Comparison of ENCODE assay signal across 8 cellular contexts in the genomic region with DNA sequence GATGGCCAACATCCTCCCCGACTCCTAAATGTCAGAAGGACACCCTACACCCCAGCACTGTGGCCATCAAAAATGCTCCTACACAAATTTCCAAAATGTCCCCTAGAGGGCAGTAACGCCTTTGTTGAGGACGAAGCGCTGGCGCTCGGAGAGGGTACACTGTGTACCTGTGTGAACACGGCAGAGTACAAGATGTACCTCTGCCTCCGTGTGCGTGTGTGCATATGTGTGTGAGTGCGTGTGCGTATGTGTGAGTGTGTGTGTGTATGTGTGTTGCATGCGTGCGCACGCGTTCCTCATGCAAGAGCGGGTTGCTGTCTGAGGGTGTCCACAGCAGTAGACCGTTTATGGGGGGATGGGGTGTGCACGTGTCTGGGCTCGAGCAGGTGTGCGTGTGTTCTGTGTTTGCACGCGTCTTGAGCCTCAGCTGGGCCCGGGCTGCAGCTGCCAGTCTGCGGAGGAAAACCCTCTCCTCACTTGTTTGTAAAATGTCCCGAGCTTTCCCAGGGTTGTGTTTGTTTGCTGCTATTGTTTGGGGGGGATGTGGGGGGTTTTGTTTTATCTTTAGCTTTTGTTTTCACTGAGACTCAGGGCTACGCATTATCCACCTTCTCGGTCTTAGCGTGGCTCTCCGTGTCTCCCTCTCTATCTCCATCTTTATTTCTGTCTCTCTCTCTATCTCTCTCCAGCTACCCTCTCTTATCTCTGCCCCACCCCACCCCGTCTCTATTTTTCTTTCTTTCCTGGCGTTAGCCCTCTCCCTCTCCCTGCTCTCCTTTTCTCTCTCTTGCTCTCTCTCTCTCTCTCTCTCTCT. TPM values are rescaled to one million over a fixed set of nuclear protein-coding genes. Genes with fewer than 3 reads are reported as not detected.
A peak's percentile ranks its signal among the peaks of the same experiment; 100 is the strongest.
DNase-seq lines count a peak whose midpoint lies in the region; ATAC-seq, FAIRE-seq and TF ChIP-seq lines count a peak whose summit lies in the region.

No MANE protein-coding gene starts in this region.

- FAIRE-seq in H54 (lab: Jason Lieb, UNC) = no peak

- H3K27ac Mint-ChIP-seq in activated naive CD8-positive, alpha-beta T cell treated with anti-CD3 and anti-CD28 coated beads, Interleukin-2, amount 10 ng/mL, durations not matched to agents 7 days and 5 days = peak overlapping the region; percentile 85
- H3K27ac Mint-ChIP-seq in progenitor cell of endocrine pancreas = peak overlapping the region; percentile 40

- peak; percentile 25 for TF ChIP-seq CTCF in GM10248 (IDR thresholded peaks at IDR 0.05; ENCODE audit: control extremely low read depth, extremely low read depth, low read depth, missing control alignments)
- peak; percentile 59 for TF ChIP-seq CTCF in LNCaP clone FGC (IDR thresholded peaks at IDR 0.05; ENCODE audit: control insufficient read depth, extremely low read depth, insufficient read depth)
- peak; percentile 61 for TF ChIP-seq CTCF in progenitor cell of endocrine pancreas (IDR thresholded peaks at IDR 0.05; ENCODE audit: unreplicated experiment)

- H3K36me3 Mint-ChIP-seq in activated naive CD8-positive, alpha-beta T cell treated with anti-CD3 and anti-CD28 coated beads, Interleukin-2, amount 10 ng/mL, durations not matched to agents 7 days and 5 days = no peaks in the 10 kb centered on the region
- H3K36me3 Mint-ChIP-seq in progenitor cell of endocrine pancreas (ENCODE audit: insufficient read depth) = no peaks in the 10 kb centered on the region

- POLR2A ChIA-PET in GM10248 (lab: Yijun Ruan, JAX) = interaction anchor here (0.6 to 1.0 kb wide), 2 partner anchors 9 to 10 kb away, joined by 4 to 5 read pairs; a partner anchor contains a TSS
- POLR2A ChIA-PET in activated naive CD8-positive, alpha-beta T cell treated with anti-CD3 and anti-CD28 coated beads, Interleukin-2, amount 10 ng/mL, durations not matched to agents 7 days and 5 days (lab: Charles Lee) = interaction anchor here (1.3 kb wide), 1 partner anchor 10 kb away, joined by 8 read pairs; a partner anchor contains a TSS

- peak overlapping the region; percentile 52 for H3K4me3 ChIP-seq in LNCaP clone FGC (ENCODE audit: low read depth, low read length)

- H3K27me3 Mint-ChIP-seq in activated naive CD8-positive, alpha-beta T cell treated with anti-CD3 and anti-CD28 coated beads, Interleukin-2, amount 10 ng/mL, durations not matched to agents 7 days and 5 days = no peaks in the 10 kb centered on the region
- no peaks in the 10 kb centered on the region for H3K27me3 Mint-ChIP-seq in progenitor cell of endocrine pancreas

- intact Hi-C loops in left ventricle myocardium superior (cut with micrococcal nuclease) = no loop called here

- peaks cover 8% of the 10 kb centered on the region for H3K4me1 Mint-ChIP-seq in activated naive CD8-positive, alpha-beta T cell treated with anti-CD3 and anti-CD28 coated beads, Interleukin-2, amount 10 ng/mL, durations not matched to agents 7 days and 5 days
- H3K4me1 Mint-ChIP-seq in progenitor cell of endocrine pancreas (ENCODE audit: low read depth) = peaks cover 12% of the 10 kb centered on the region

- CTCF ChIA-PET in GM10248 (lab: Yijun Ruan, JAX) = interaction anchor here (0.9 to 3.4 kb wide), 4 partner anchors 10 to 133 kb away, joined by 3 to 19 read pairs (median 5); a partner anchor contains a TSS

- H3K4me3 Mint-ChIP-seq in activated naive CD8-positive, alpha-beta T cell treated with anti-CD3 and anti-CD28 coated beads, Interleukin-2, amount 10 ng/mL, durations not matched to agents 7 days and 5 days = peak overlapping the region; percentile 87
- peak overlapping the region; percentile 72 for H3K4me3 Mint-ChIP-seq in progenitor cell of endocrine pancreas (ENCODE audit: low read depth)

- H3K9me3 Mint-ChIP-seq in activated naive CD8-positive, alpha-beta T cell treated with anti-CD3 and anti-CD28 coated beads, Interleukin-2, amount 10 ng/mL, durations not matched to agents 7 days and 5 days = no peaks in the 10 kb centered on the region
- peaks cover 17% of the 10 kb centered on the region for H3K9me3 Mint-ChIP-seq in progenitor cell of endocrine pancreas (ENCODE audit: low read depth)

- no peak for TF ChIP-seq POLR2A in H54 (IDR thresholded peaks at IDR 0.05; ENCODE audit: low read depth, low read length)

- peak; percentile 80 for ATAC-seq in activated naive CD8-positive, alpha-beta T cell treated with anti-CD3 and anti-CD28 coated beads, Interleukin-2, amount 10 ng/mL, durations not matched to agents 7 days and 5 days (ENCODE audit: low read depth)
- peak; percentile 91 for ATAC-seq in left ventricle myocardium superior

- DNase-seq in GM10248 (ENCODE audit: extremely low spot score) (peak; percentile 73), GOT3 (lab: John Stamatoyannopoulos, UW) (peak; percentile 5), LNCaP clone FGC (ENCODE audit: low read depth) (peak; percentile 63), SHP77 treated with DMSO at 0.1 percent for 48 hours (lab: John Stamatoyannopoulos, UW) (peak; percentile 94), left ventricle myocardium superior (peak; percentile 79), progenitor cell of endocrine pancreas (ENCODE audit: low spot score, unreplicated experiment) (peak; percentile 37), H54 (ENCODE audit: insufficient read length, low spot score) (no peak)
- DNase-seq in activated naive CD8-positive, alpha-beta T cell treated with anti-CD3 and anti-CD28 coated beads, Interleukin-2, amount 10 ng/mL, durations not matched to agents 7 days and 5 days = peak; percentile 60

RNA-seq across cellular contexts. Expression of a gene that starts 10.4 kb away (rescaled TPM):
- total RNA-seq in activated naive CD8-positive, alpha-beta T cell treated with anti-CD3 and anti-CD28 coated beads, Interleukin-2, amount 10 ng/mL, durations not matched to agents 7 days and 5 days = 10 to 100 TPM; 73.2 to 76.4 TPM
- total RNA-seq in left ventricle myocardium superior (38.6 TPM), progenitor cell of endocrine pancreas (53.6 and 54.9 TPM in 2 replicates)

RNA-seq across cellular contexts. Expression of a gene that starts 22.1 kb away (rescaled TPM):
- total RNA-seq in activated naive CD8-positive, alpha-beta T cell treated with anti-CD3 and anti-CD28 coated beads, Interleukin-2, amount 10 ng/mL, durations not matched to agents 7 days and 5 days = 10 to 100 TPM; 14.2 to 16.1 TPM
- total RNA-seq in left ventricle myocardium superior (4.8 TPM), progenitor cell of endocrine pancreas (16.0 and 18.0 TPM in 2 replicates)

RNA-seq across cellular contexts. Expression of a gene that starts 23.2 kb away (rescaled TPM):
- under 1 TPM; 0.08 to 0.14 TPM for total RNA-seq in activated naive CD8-positive, alpha-beta T cell treated with anti-CD3 and anti-CD28 coated beads, Interleukin-2, amount 10 ng/mL, durations not matched to agents 7 days and 5 days
- 0.50 TPM for total RNA-seq in left ventricle myocardium superior
- total RNA-seq in progenitor cell of endocrine pancreas = 18.4 and 19.4 TPM in 2 replicates

Comparison
In these comparisons a context has a peak if more than half of its experiments do, and no peak if none do; other contexts are left out.
1. RNA of a gene that starts 23.2 kb away (total RNA-seq): 18.4 to 19.4 TPM in progenitor cell of endocrine pancreas; 0.50 TPM in left ventricle myocardium superior (single experiment) and 0.08 to 0.14 TPM in activated naive CD8-positive, alpha-beta T cell treated with anti-CD3 and anti-CD28 coated beads, Interleukin-2, amount 10 ng/mL, durations not matched to agents 7 days and 5 days; every median in the first group is over 10 times any median in the second.
2. Peak in every context shown above with its lines, with median percentiles within 50 percentile points of each other: CTCF ChIP-seq.